9 cellular contexts compared by ENCODE assay signal in the genomic region with DNA sequence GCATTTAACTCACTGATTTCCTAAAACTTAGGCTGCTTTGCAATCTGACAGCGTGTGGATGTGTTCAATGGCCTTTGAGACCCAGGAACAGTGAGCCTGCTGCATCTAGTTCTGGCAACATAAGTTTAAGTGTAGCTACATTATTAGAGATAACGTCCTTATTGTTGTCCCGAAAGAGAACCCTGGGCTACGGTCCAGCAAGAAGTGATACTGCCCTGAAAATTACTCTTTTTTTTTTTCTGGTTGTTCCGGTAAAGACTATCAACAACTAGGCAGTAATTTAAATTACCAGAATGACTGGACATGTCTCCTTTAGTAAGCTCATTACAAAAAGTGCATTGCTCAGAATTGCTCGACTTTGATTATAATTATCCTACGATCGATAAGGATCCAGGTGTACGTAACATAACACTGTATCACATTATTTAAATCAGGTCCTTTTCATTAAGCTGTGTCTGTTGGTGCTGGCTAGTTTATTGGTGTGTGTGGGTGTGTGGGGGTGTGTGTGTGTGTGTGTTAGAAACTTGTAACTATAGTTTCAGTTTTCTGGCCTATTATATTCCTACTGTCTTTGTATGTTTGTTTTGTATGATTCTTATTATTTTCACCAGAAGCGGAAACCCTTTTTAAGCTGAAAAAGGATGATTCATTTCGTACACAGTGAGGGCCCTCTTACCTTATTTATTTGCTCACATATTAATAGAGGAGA. TPM values are rescaled to one million over a fixed set of nuclear protein-coding genes. Genes with fewer than 3 reads are reported as not detected.
DNase-seq lines count a peak whose midpoint lies in the region; ATAC-seq, FAIRE-seq and TF ChIP-seq lines count a peak whose summit lies in the region.
"Had no signal": no experiment of that assay in that cellular context is flagged by ENCODE, and none has a peak within 500 bp of the region (broad histone marks: within the 10 kb centered on the region; RNA-seq: fewer than 3 reads in every experiment).

No MANE protein-coding gene starts in this region.

- peak overlapping the region; percentile 92 for H3K27ac Mint-ChIP-seq in T-helper 17 cell

- H3K9me3 ChIP-seq in T-helper 17 cell (ENCODE audit: control insufficient read depth, low read length, poor library complexity, severe bottlenecking): no peaks in the 10 kb centered on the region

- H3K4me3 Mint-ChIP-seq in T-helper 17 cell: peak overlapping the region; percentile 92

- H3K36me3 Mint-ChIP-seq in T-helper 17 cell (ENCODE audit: low read depth): peaks cover 8% of the 10 kb centered on the region

- H3K4me3 ChIP-seq in fibroblast of pulmonary artery (replicated peaks; ENCODE audit: low read depth, low read length): peak overlapping the region; percentile 9

- TF ChIP-seq CTCF in fibroblast of pulmonary artery (IDR thresholded peaks at IDR 0.05; ENCODE audit: low read length, missing control alignments): no peak

- H3K4me1 Mint-ChIP-seq in T-helper 17 cell: peaks cover 33% of the 10 kb centered on the region

- FAIRE-seq in GM12892 (lab: Jason Lieb, UNC): no peak
- no peak for FAIRE-seq in urothelium cell line (lab: Jason Lieb, UNC)

- ATAC-seq in T-helper 17 cell (peak; percentile 57), HG03565 (IDR thresholded peaks at IDR 0.05; ENCODE audit: unreplicated experiment) (no peak)

- peaks cover 45% of the 10 kb centered on the region for H3K27me3 Mint-ChIP-seq in T-helper 17 cell

- DNase-seq in M059J (ENCODE audit: low read depth) (peak; percentile 54), T-helper 17 cell (peak in 1 of 3 donors; percentile 18), fibroblast of pulmonary artery (ENCODE audit: low read depth) (peak; percentile 35), GM12892 (ENCODE audit: insufficient read length) (no peak), urothelium cell line (ENCODE audit: low spot score) (no peak)
- DNase-seq in stimulated activated CD4-positive, alpha-beta T cell treated with anti-CD3 and anti-CD28 coated beads, Interleukin-2, amount 100 ng/mL, for 4 hours (ENCODE audit: low read depth): peak; percentile 46
- DNase-seq: NCI-H187 treated with DMSO at 0.1 percent for 48 hours, posterior cingulate gyrus had no signal

- TF ChIP-seq POLR2A in GM12892 (IDR thresholded peaks at IDR 0.05; ENCODE audit: low read depth, low read length): no peak

RNA-seq across cellular contexts. Expression of gene TSHZ2, which starts 3.0 kb away (rescaled TPM):
- 5.5 and 11.9 TPM in 2 replicates for total RNA-seq in M059J (2014; rRNA removed; shearing (Covaris generic))
- 10 to 100 TPM; 29.1 to 30.7 TPM for total RNA-seq in T-helper 17 cell
- polyA plus RNA-seq in GM12892 (2012; ENCODE audit: missing spikeins): 0.02 TPM

Comparison
In these comparisons a context has a peak if more than half of its experiments do, and no peak if none do; other contexts are left out.
1. DNase-seq: peak in M059J (single experiment), fibroblast of pulmonary artery (single experiment) and stimulated activated CD4-positive, alpha-beta T cell treated with anti-CD3 and anti-CD28 coated beads, Interleukin-2, amount 100 ng/mL, for 4 hours (single experiment); none in GM12892 (single experiment) and urothelium cell line (single experiment).